In genomic region chr16:88059701-88060386, GRCh38 we compare ENCODE assay signal across 28 cellular contexts.
"Had no signal": no experiment of that assay in that cellular context is flagged by ENCODE, and none has a peak within 500 bp of the region (broad histone marks: within the 10 kb centered on the region; RNA-seq: fewer than 3 reads in every experiment).

No MANE protein-coding gene starts in this region.

- DNase-seq: activated CD4-positive, alpha-beta T cell treated with anti-CD3 and anti-CD28 coated beads for 4 hours; activated CD8-positive, alpha-beta memory T cell treated with anti-CD3 and anti-CD28 coated beads, Interleukin-2, amount 50 U/mL, for 4 hours; activated CD8-positive, alpha-beta T cell treated with anti-CD3 and anti-CD28 coated beads for 36 hours; activated naive CD4-positive, alpha-beta T cell treated with anti-CD3 and anti-CD28 coated beads, Interleukin-2, amount 50 U/mL, for 16 hours; activated naive CD8-positive, alpha-beta T cell treated with anti-CD3 and anti-CD28 coated beads, Interleukin-2, amount 10 ng/mL, durations not matched to agents 7 days and 5 days; adrenal gland; anterior cingulate cortex; caudate nucleus; KG1; NCI-H1048; NCI-H1417; NCI-H1930; NCI-H2107; NCI-H2171 treated with DMSO at 0.1 percent for 48 hours; NCI-H345; NCI-H510A; NCI-H526 treated with DMSO at 0.1 percent for 48 hours; NK-92 treated with Interleukin-12 subunit alpha and Interleukin-12 subunit beta, amount 100 ng/mL, for 24 hours; OCI-M1; Right ventricle myocardium superior; RPMI8226; SJCRH30; SK-N-SH; T-helper 1 cell; WERI-Rb-1 had no signal

- H3K4me3 ChIP-seq: adrenal gland, breast epithelium, SJCRH30 had no signal

- ATAC-seq: activated CD4-positive, CD25-positive, alpha-beta regulatory T cell treated with anti-CD3 and anti-CD28 coated beads, Interleukin-2, amount 50 U/mL, for 24 hours; activated CD8-positive, alpha-beta T cell treated with anti-CD3 and anti-CD28 coated beads for 36 hours; Panc1 had no signal

- H3K4me2 ChIP-seq: SK-N-SH had no signal

- H3K4me1 ChIP-seq: breast epithelium, SJCRH30 had no signal

- H3K36me3 ChIP-seq: breast epithelium, SJCRH30, WERI-Rb-1 had no signal

- H3K9ac ChIP-seq: SK-N-SH had no signal

- H3K27ac ChIP-seq: adrenal gland, breast epithelium, SJCRH30, WERI-Rb-1 had no signal

- H3K27me3 ChIP-seq: adrenal gland, breast epithelium, SJCRH30 had no signal

- H3K27ac Mint-ChIP-seq: activated CD8-positive, alpha-beta T cell treated with anti-CD3 and anti-CD28 coated beads for 36 hours; activated naive CD8-positive, alpha-beta T cell treated with anti-CD3 and anti-CD28 coated beads, Interleukin-2, amount 10 ng/mL, durations not matched to agents 7 days and 5 days had no signal

- H3K27me3 Mint-ChIP-seq: activated CD8-positive, alpha-beta T cell treated with anti-CD3 and anti-CD28 coated beads for 36 hours; activated naive CD8-positive, alpha-beta T cell treated with anti-CD3 and anti-CD28 coated beads, Interleukin-2, amount 10 ng/mL, durations not matched to agents 7 days and 5 days had no signal

- H3K9me3 Mint-ChIP-seq: activated CD8-positive, alpha-beta T cell treated with anti-CD3 and anti-CD28 coated beads for 36 hours; activated naive CD8-positive, alpha-beta T cell treated with anti-CD3 and anti-CD28 coated beads, Interleukin-2, amount 10 ng/mL, durations not matched to agents 7 days and 5 days had no signal

- H3K4me1 Mint-ChIP-seq: activated naive CD8-positive, alpha-beta T cell treated with anti-CD3 and anti-CD28 coated beads, Interleukin-2, amount 10 ng/mL, durations not matched to agents 7 days and 5 days had no signal

- H3K9me3 ChIP-seq: adrenal gland, breast epithelium, SJCRH30, SK-N-SH had no signal

- H3K4me3 Mint-ChIP-seq: activated CD8-positive, alpha-beta T cell treated with anti-CD3 and anti-CD28 coated beads for 36 hours; activated naive CD8-positive, alpha-beta T cell treated with anti-CD3 and anti-CD28 coated beads, Interleukin-2, amount 10 ng/mL, durations not matched to agents 7 days and 5 days had no signal
